ENCODE assay signal across 1 cellular context in the genomic region with DNA sequence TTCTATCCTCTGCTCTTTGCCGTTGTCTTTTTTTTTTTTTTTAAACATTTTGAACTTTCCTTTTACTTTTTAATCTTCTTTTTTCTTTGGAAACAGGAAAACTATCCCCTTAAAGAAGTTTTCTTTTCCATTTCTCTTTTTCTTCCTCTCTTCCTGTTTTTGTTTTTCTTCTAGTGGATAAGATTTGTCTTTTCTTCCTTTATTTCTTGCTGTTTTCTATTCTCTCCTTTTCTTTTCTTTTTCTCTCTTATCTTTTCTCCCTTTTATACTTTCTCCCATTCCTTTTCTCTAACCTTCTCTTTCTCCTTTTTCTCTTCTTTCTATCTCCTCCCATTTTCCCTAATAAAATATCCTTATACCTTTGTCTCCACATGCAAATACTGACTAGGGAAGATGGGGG.
TF ChIP-seq lines count a peak whose summit lies in the region.

No MANE protein-coding gene starts in this region.

TF ChIP-seq in GM12878, 131 proteins besides CTCF, POLR2A, EP300 and RAD21:
- TF ChIP-seq POLR2AphosphoS2 (IDR thresholded peaks at IDR 0.05; ENCODE audit: low read depth, low read length) (no peak), RCOR1 (conservative IDR thresholded peaks at IDR 0.05; ENCODE audit: low read depth, low read length) (no peak), CREM (IDR thresholded peaks at IDR 0.05; ENCODE audit: low read depth) (no peak), CBFB (IDR thresholded peaks at IDR 0.05; ENCODE audit: low read depth) (no peak), NR2C2 (IDR thresholded peaks at IDR 0.05; ENCODE audit: borderline replicate concordance, control insufficient read depth, insufficient read length, low read depth) (no peak), ETV6 (conservative IDR thresholded peaks at IDR 0.05 in 1 of 2, IDR thresholded peaks at IDR 0.05 in 1 of 2; ENCODE audit: borderline replicate concordance in 1 of 2, low read depth in 1 of 2) (no peak), JUND (IDR thresholded peaks at IDR 0.05; ENCODE audit: low read depth, low read length) (no peak)
- TF ChIP-seq, protein P1, sequence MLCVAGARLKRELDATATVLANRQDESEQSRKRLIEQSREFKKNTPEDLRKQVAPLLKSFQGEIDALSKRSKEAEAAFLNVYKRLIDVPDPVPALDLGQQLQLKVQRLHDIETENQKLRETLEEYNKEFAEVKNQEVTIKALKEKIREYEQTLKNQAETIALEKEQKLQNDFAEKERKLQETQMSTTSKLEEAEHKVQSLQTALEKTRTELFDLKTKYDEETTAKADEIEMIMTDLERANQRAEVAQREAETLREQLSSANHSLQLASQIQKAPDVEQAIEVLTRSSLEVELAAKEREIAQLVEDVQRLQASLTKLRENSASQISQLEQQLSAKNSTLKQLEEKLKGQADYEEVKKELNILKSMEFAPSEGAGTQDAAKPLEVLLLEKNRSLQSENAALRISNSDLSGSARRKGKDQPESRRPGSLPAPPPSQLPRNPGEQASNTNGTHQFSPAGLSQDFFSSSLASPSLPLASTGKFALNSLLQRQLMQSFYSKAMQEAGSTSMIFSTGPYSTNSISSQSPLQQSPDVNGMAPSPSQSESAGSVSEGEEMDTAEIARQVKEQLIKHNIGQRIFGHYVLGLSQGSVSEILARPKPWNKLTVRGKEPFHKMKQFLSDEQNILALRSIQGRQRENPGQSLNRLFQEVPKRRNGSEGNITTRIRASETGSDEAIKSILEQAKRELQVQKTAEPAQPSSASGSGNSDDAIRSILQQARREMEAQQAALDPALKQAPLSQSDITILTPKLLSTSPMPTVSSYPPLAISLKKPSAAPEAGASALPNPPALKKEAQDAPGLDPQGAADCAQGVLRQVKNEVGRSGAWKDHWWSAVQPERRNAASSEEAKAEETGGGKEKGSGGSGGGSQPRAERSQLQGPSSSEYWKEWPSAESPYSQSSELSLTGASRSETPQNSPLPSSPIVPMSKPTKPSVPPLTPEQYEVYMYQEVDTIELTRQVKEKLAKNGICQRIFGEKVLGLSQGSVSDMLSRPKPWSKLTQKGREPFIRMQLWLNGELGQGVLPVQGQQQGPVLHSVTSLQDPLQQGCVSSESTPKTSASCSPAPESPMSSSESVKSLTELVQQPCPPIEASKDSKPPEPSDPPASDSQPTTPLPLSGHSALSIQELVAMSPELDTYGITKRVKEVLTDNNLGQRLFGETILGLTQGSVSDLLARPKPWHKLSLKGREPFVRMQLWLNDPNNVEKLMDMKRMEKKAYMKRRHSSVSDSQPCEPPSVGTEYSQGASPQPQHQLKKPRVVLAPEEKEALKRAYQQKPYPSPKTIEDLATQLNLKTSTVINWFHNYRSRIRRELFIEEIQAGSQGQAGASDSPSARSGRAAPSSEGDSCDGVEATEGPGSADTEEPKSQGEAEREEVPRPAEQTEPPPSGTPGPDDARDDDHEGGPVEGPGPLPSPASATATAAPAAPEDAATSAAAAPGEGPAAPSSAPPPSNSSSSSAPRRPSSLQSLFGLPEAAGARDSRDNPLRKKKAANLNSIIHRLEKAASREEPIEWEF (IDR thresholded peaks at IDR 0.05; ENCODE audit: insufficient replicate concordance, low read depth, low read length), result no peak
- TF ChIP-seq, protein P2, sequence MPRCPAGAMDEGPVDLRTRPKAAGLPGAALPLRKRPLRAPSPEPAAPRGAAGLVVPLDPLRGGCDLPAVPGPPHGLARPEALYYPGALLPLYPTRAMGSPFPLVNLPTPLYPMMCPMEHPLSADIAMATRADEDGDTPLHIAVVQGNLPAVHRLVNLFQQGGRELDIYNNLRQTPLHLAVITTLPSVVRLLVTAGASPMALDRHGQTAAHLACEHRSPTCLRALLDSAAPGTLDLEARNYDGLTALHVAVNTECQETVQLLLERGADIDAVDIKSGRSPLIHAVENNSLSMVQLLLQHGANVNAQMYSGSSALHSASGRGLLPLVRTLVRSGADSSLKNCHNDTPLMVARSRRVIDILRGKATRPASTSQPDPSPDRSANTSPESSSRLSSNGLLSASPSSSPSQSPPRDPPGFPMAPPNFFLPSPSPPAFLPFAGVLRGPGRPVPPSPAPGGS (IDR thresholded peaks at IDR 0.05; ENCODE audit: borderline replicate concordance, insufficient read depth, low read depth, low read length, poor library complexity, severe bottlenecking), result no peak
- TF ChIP-seq, protein P3, sequence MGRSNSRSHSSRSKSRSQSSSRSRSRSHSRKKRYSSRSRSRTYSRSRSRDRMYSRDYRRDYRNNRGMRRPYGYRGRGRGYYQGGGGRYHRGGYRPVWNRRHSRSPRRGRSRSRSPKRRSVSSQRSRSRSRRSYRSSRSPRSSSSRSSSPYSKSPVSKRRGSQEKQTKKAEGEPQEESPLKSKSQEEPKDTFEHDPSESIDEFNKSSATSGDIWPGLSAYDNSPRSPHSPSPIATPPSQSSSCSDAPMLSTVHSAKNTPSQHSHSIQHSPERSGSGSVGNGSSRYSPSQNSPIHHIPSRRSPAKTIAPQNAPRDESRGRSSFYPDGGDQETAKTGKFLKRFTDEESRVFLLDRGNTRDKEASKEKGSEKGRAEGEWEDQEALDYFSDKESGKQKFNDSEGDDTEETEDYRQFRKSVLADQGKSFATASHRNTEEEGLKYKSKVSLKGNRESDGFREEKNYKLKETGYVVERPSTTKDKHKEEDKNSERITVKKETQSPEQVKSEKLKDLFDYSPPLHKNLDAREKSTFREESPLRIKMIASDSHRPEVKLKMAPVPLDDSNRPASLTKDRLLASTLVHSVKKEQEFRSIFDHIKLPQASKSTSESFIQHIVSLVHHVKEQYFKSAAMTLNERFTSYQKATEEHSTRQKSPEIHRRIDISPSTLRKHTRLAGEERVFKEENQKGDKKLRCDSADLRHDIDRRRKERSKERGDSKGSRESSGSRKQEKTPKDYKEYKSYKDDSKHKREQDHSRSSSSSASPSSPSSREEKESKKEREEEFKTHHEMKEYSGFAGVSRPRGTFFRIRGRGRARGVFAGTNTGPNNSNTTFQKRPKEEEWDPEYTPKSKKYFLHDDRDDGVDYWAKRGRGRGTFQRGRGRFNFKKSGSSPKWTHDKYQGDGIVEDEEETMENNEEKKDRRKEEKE (IDR thresholded peaks at IDR 0.05), result no peak
